Comparison of ENCODE assay signal across 17 cellular contexts in the genomic region with DNA sequence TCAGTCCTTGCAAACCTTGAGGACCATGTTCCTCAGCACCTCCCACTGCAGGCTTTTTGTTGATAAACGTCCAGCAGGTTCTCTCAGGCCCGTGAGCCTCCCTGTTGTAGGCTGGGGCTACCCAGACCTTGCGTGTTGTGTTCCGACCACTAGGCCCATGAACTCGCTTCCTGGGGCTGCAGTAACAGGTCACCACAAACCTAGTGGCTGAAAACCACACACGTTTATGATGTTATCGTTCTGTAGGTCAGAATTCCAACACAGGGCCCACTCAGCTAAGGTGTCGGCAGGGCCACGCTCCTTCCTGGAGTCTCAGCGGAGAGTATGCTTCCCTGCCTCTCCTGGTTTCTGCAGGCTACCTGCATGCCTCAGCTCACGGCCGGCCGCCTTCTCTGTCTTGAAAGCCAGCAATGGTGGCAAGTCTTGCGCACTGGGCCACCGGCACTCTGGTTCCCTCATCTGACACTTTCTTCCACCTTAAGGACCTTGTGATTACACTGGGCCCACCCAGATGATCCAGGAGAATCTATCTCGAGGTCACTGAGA.
A peak's percentile ranks its signal among the peaks of the same experiment; 100 is the strongest.
DNase-seq lines count a peak whose midpoint lies in the region; ATAC-seq lines count a peak whose summit lies in the region.
"Had no signal": no experiment of that assay in that cellular context is flagged by ENCODE, and none has a peak within 500 bp of the region (broad histone marks: within the 10 kb centered on the region; RNA-seq: fewer than 3 reads in every experiment).

No MANE protein-coding gene starts in this region.

- H3K36me3 Mint-ChIP-seq in immature natural killer cell = peaks cover 4 to 12% (median 6%) of the 10 kb centered on the region in 3 donors

- no peak overlapping the region for H3K27ac Mint-ChIP-seq in immature natural killer cell

- H3K4me3 Mint-ChIP-seq in immature natural killer cell = peak overlapping the region in 3 of 5 donors; percentile 2 to 28 (median 13)
- H3K4me3 Mint-ChIP-seq: CD14-positive monocyte had no signal

- ATAC-seq in Right ventricle myocardium inferior (peak; percentile 20), sciatic nerve (peak; percentile 4), HG03354 (IDR thresholded peaks at IDR 0.05; ENCODE audit: poor library complexity, severe bottlenecking, unreplicated experiment) (no peak)
- ATAC-seq: K562, Panc1 had no signal

- H3K27me3 Mint-ChIP-seq in immature natural killer cell (ENCODE audit: low read depth in 3 of 3) = peaks cover 0 to 7% (median 2%) of the 10 kb centered on the region in 3 donors

- peaks cover 0 to 2% (median 0%) of the 10 kb centered on the region in 6 donors for H3K9me3 Mint-ChIP-seq in immature natural killer cell
- H3K9me3 Mint-ChIP-seq: CD14-positive monocyte had no signal

- intact Hi-C loops in Right ventricle myocardium inferior (cut with DNase I) (no loop called here), cardiac septum (cut with DNase I) (no loop called here), sciatic nerve (cut with DNase I) (no loop called here)

- peaks cover 58 to 64% of the 10 kb centered on the region in 2 donors for H3K4me1 Mint-ChIP-seq in immature natural killer cell

- no peak for DNase-seq in Right ventricle myocardium inferior (ENCODE audit: missing footprints)
- DNase-seq in cardiac septum (ENCODE audit: low spot score) = no peak
- no peak for DNase-seq in immature natural killer cell
- DNase-seq in sciatic nerve (ENCODE audit: low spot score) = no peak
- DNase-seq in C1 segment of cervical spinal cord (lab: John Stamatoyannopoulos, UW) = no peak
- no peak for DNase-seq in NCI-H1105 treated with DMSO at 0.1 percent for 48 hours (lab: John Stamatoyannopoulos, UW)
- DNase-seq: COR-L47, DMS153, GOT3, NCI-H1417 treated with DMSO at 0.1 percent for 48 hours, NCI-H2029, NCI-H2171, NCI-H774 had no signal
